In genomic region chr21:26842976-26843911, GRCh38 we compare ENCODE assay signal across 8 cellular contexts. TPM values are rescaled to one million over a fixed set of nuclear protein-coding genes. Genes with fewer than 3 reads are reported as not detected.
DNase-seq lines count a peak whose midpoint lies in the region; ATAC-seq and TF ChIP-seq lines count a peak whose summit lies in the region.

No MANE protein-coding gene starts in this region.

- TF ChIP-seq CTCF in AG04450 (IDR thresholded peaks at IDR 0.05; ENCODE audit: low read depth, low read length) (peak; percentile 48), smooth muscle cell (IDR thresholded peaks at IDR 0.05; ENCODE audit: borderline replicate concordance, insufficient read depth, poor library complexity, severe bottlenecking) (peak; percentile 27)

- no peaks in the 10 kb centered on the region; the same call in 1 of the 2 replicates for H3K9me3 ChIP-seq in AG04450 (ENCODE audit: control insufficient read depth, insufficient read depth, low read length)
- H3K9me3 ChIP-seq in smooth muscle cell (replicated peaks; ENCODE audit: low read depth) = no peaks in the 10 kb centered on the region

- H3K27me3 ChIP-seq in AG04450 (ENCODE audit: control insufficient read depth, insufficient read depth, low read length) (no peaks in the 10 kb centered on the region), layer of hippocampus (ENCODE audit: control insufficient read depth, insufficient read depth, low read length) (no peaks in the 10 kb centered on the region), smooth muscle cell (ENCODE audit: low read depth) (no peaks in the 10 kb centered on the region)

- peak overlapping the region; percentile 98 for H3K4me2 ChIP-seq in smooth muscle cell

- peak overlapping the region; percentile 4 for H2AFZ ChIP-seq in smooth muscle cell (ENCODE audit: low read depth)

- H3K79me2 ChIP-seq in smooth muscle cell (ENCODE audit: low read depth) = peaks cover 26% of the 10 kb centered on the region

- CTCF ChIA-PET in AG04450 (lab: Charles Lee) = interaction anchor here (1.7 kb wide), 1 partner anchor 1902 kb away, joined by 6 read pairs; no protein-coding TSS in a partner anchor

- ATAC-seq in GM21619 (IDR thresholded peaks at IDR 0.05; ENCODE audit: unreplicated experiment) = no peak

- peaks cover 2% of the 10 kb centered on the region for H3K4me1 ChIP-seq in smooth muscle cell (ENCODE audit: low read depth)

- WGBS in smooth muscle cell (ENCODE audit: low lambda C conversion rate) = 1% methylated on average over 31 of the region's 33 CpGs

- H3K36me3 ChIP-seq in smooth muscle cell (ENCODE audit: low read depth) = peaks cover 25% of the 10 kb centered on the region

- POLR2A ChIA-PET in AG04450 (lab: Yijun Ruan, JAX) = interaction anchor here (0.6 to 1.9 kb wide), 6 partner anchors 27 to 1694 kb away, joined by 3 to 9 read pairs (median 5); no protein-coding TSS in a partner anchor

- H3K9ac ChIP-seq in smooth muscle cell (ENCODE audit: low read depth) = peak overlapping the region; percentile 85

- peak overlapping the region; percentile 84 for H3K27ac ChIP-seq in AG04450 (ENCODE audit: low read depth, low read length)
- H3K27ac ChIP-seq in layer of hippocampus (ENCODE audit: low read depth, low read length) = peak overlapping the region; percentile 86
- peak overlapping the region; percentile 90 for H3K27ac ChIP-seq in smooth muscle cell (ENCODE audit: low read depth)

- H3K4me3 ChIP-seq in AG04450 (ENCODE audit: low read depth, low read length) = peak overlapping the region; percentile 99
- peak overlapping the region; percentile 87 for H3K4me3 ChIP-seq in smooth muscle cell

- peaks cover 64% of the 10 kb centered on the region for H3F3A ChIP-seq in smooth muscle cell (ENCODE audit: low read depth)

- DNase-seq in AG04450 (ENCODE audit: low read depth, low spot score) (peak; percentile 87), HCEC 1CT (peak; percentile 96), SIG-M5 treated with dmso at 0.1 percent for 504 hours (lab: John Stamatoyannopoulos, UW; ENCODE audit: unreplicated experiment) (peak; percentile 79), dedifferentiated amniotic fluid mesenchymal stem cell (ENCODE audit: extremely low spot score) (peak; percentile 96), smooth muscle cell (lab: John Stamatoyannopoulos, UW; ENCODE audit: unreplicated experiment) (peak; percentile 36), NCI-H1105 treated with DMSO at 0.1 percent for 48 hours (lab: John Stamatoyannopoulos, UW) (no peak)

- H4K20me1 ChIP-seq in smooth muscle cell (ENCODE audit: low read depth) = peaks cover 69% of the 10 kb centered on the region

RNA-seq across cellular contexts. Expression of gene ADAMTS1, which starts 2.0 kb away (rescaled TPM):
- polyA plus RNA-seq in AG04450 (2011; rRNA removed) (309 and 332 TPM in 2 replicates), smooth muscle cell (220 and 264 TPM in 2 replicates)
- 817 and 976 TPM in 2 replicates for polyA minus RNA-seq in AG04450 (2011; rRNA and poly(A)+ RNA removed)
- total RNA-seq in smooth muscle cell = 181 and 253 TPM in 2 replicates
